In genomic region chr2:121804997-121805766, GRCh38 we compare ENCODE assay signal across 17 cellular contexts. TPM values are rescaled to one million over a fixed set of nuclear protein-coding genes. Genes with fewer than 3 reads are reported as not detected.
DNase-seq lines count a peak whose midpoint lies in the region; ATAC-seq and TF ChIP-seq lines count a peak whose summit lies in the region.
"Had no signal": no experiment of that assay in that cellular context is flagged by ENCODE, and none has a peak within 500 bp of the region (broad histone marks: within the 10 kb centered on the region; RNA-seq: fewer than 3 reads in every experiment).

No MANE protein-coding gene starts in this region.

- H3K36me3 Mint-ChIP-seq in brain: peaks cover 7% of the 10 kb centered on the region
- H3K36me3 Mint-ChIP-seq in MCF 10A (ENCODE audit: insufficient read depth, unreplicated experiment): no peaks in the 10 kb centered on the region

- DNase-seq in NCI-H2029 (lab: John Stamatoyannopoulos, UW) (peak; percentile 68), MCF 10A (ENCODE audit: unreplicated experiment) (no peak), dermis blood vessel endothelial cell (no peak), foreskin melanocyte (no peak), DMS114 treated with DMSO at 0.1 percent for 48 hours (lab: John Stamatoyannopoulos, UW; ENCODE audit: unreplicated experiment) (no peak)
- DNase-seq: activated CD4-positive, alpha-beta T cell treated with anti-CD3 and anti-CD28 coated beads for 1 hour; activated CD8-positive, alpha-beta memory T cell treated with anti-CD3 and anti-CD28 coated beads, Interleukin-2, amount 50 U/mL, for 48 hours; hippocampal formation; left cardiac atrium; midbrain; NCI-H1048; right cardiac atrium had no signal

- TF ChIP-seq CTCF in brain (conservative IDR thresholded peaks at IDR 0.05) (no peak), MCF 10A (IDR thresholded peaks at IDR 0.05; ENCODE audit: unreplicated experiment) (no peak)

- POLR2A ChIA-PET in MCF 10A (lab: Yijun Ruan, JAX): no interaction called here

- H3K4me1 ChIP-seq in ES-I3 (ENCODE audit: insufficient read depth, low read length): peaks cover 24% of the 10 kb centered on the region

- H3K9me3 ChIP-seq in ES-I3 (ENCODE audit: control insufficient read depth, insufficient read depth, low read length): no peaks in the 10 kb centered on the region

- peak overlapping the region; percentile 24 for H3K9ac ChIP-seq in ES-I3 (ENCODE audit: low read depth, low read length)

- H3K4me3 Mint-ChIP-seq in brain (no peak overlapping the region), MCF 10A (ENCODE audit: unreplicated experiment) (no peak overlapping the region)
- H3K4me3 Mint-ChIP-seq: T-helper 1 cell treated with Interleukin-12 subunit alpha and Interleukin-12 subunit beta and Interleukin-4 antibody, amounts not matched to agents 30 μg/mL and 1 μg/mL, for 36 hours had no signal

- H3K27ac Mint-ChIP-seq in brain: peak overlapping the region in 3 of 5 experiments; percentile 7 to 33 (median 17)
- H3K27ac Mint-ChIP-seq in MCF 10A (ENCODE audit: low read depth, unreplicated experiment): no peak overlapping the region
- H3K27ac Mint-ChIP-seq: T-helper 1 cell treated with Interleukin-12 subunit alpha and Interleukin-12 subunit beta and Interleukin-4 antibody, amounts not matched to agents 30 μg/mL and 1 μg/mL, for 36 hours had no signal

- peak; percentile 60 for ATAC-seq in GM18907 (IDR thresholded peaks at IDR 0.05; ENCODE audit: unreplicated experiment)
- ATAC-seq: activated naive CD4-positive, alpha-beta T cell treated with anti-CD3 and anti-CD28 coated beads, Interleukin-2, amount 50 U/mL, for 72 hours; left cardiac atrium; right cardiac atrium had no signal

- no peaks in the 10 kb centered on the region for H3K36me3 ChIP-seq in ES-I3 (ENCODE audit: insufficient read depth, low read length)

- intact Hi-C loops in MCF 10A (cut with micrococcal nuclease): no loop called here

- CTCF ChIA-PET in MCF 10A (lab: Yijun Ruan, JAX): no interaction called here

- BruUV-seq in MCF 10A (replicated peaks; lab: Mats Ljungman, UMichigan): no TSS peak

- peaks cover 24% of the 10 kb centered on the region for H3K4me1 Mint-ChIP-seq in brain
- H3K4me1 Mint-ChIP-seq in MCF 10A (ENCODE audit: insufficient read depth, unreplicated experiment): no peaks in the 10 kb centered on the region

- H3K27me3 Mint-ChIP-seq in brain (peaks cover 4% of the 10 kb centered on the region), MCF 10A (ENCODE audit: insufficient read depth, unreplicated experiment) (no peaks in the 10 kb centered on the region)

- H3K9me3 Mint-ChIP-seq in brain (peaks cover 12 to 27% (median 20%) of the 10 kb centered on the region in 5 experiments), MCF 10A (ENCODE audit: unreplicated experiment) (peaks cover 10% of the 10 kb centered on the region)

RNA-seq across cellular contexts. Expression of gene TSN, which starts 49.7 kb away (rescaled TPM):
- polyA plus RNA-seq in brain (ENCODE audit: insufficient read depth, low read depth, low replicate concordance): 67.6 TPM
- total RNA-seq in MCF 10A (2022): 60.7 and 78.2 TPM in 2 replicates
- 105 and 115 TPM in 2 replicates for total RNA-seq in dermis blood vessel endothelial cell
